19 cellular contexts compared by ENCODE assay signal in the genomic region with DNA sequence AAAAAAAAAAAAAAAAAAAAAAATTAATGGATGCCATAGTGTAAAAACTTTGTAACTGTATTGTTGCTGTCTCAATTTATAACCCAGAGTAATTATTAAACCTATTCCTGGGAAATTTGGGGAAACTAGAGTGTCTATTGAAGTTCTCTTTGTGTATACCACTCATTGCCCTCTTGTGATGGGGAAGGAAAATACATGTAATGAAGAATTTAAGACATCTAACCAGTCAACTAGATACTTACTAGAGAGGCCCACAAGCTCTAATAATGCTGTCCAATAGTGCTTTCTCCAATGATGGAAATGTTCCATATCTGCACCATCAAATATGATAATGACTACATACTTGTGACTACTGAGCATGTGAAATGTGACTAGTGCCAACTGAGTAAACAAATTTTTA.
DNase-seq lines count a peak whose midpoint lies in the region; ATAC-seq, FAIRE-seq and TF ChIP-seq lines count a peak whose summit lies in the region.
"Had no signal": no experiment of that assay in that cellular context is flagged by ENCODE, and none has a peak within 500 bp of the region (broad histone marks: within the 10 kb centered on the region; RNA-seq: fewer than 3 reads in every experiment).

No MANE protein-coding gene starts in this region.

- TF ChIP-seq CTCF in BE2C (IDR thresholded peaks at IDR 0.05; ENCODE audit: low read depth, low read length) (peak; percentile 22; the same call in 1 of the 2 replicates), K562 (IDR thresholded peaks at IDR 0.05 in 2 of 3, conservative IDR thresholded peaks at IDR 0.05 in 1 of 3; ENCODE audit: insufficient read depth in 2 of 3, low read depth in 1 of 3, low read length in 3 of 3) (no peak), stomach (IDR thresholded peaks at IDR 0.05) (no peak)

- TF ChIP-seq RAD21 in K562 (CRISPR knock-in tag; conservative IDR thresholded peaks at IDR 0.05 in 1 of 2, IDR thresholded peaks at IDR 0.05 in 1 of 2) = 0 out of 4 replicates have a peak, but pooled peaks of 1 of the 2 experiments have one; percentile 22

- CTCF ChIA-PET in K562 (lab: Yijun Ruan, JAX; ENCODE audit: low intra/inter-chr PET ratio) = no interaction called here
- CTCF ChIA-PET in naive thymus-derived CD4-positive, alpha-beta T cell (lab: Charles Lee) = interaction anchor here (1.1 kb wide), 1 partner anchor 10 kb away, joined by 4 read pairs; no protein-coding TSS in a partner anchor

- POLR2A ChIA-PET in K562 (lab: Yijun Ruan, JAX) = no interaction called here
- POLR2A ChIA-PET in naive thymus-derived CD4-positive, alpha-beta T cell (lab: Charles Lee) = interaction anchor here (0.6 kb wide), 1 partner anchor 245 kb away, joined by 3 read pairs; no protein-coding TSS in a partner anchor
- POLR2A ChIA-PET in naive thymus-derived CD8-positive, alpha-beta T cell (lab: Charles Lee) = no interaction called here

- H3K27ac ChIP-seq in K562 (ENCODE audit: extremely low read depth, low read depth, low read length) (no peak overlapping the region; the same call in 2 of the 3 replicates), stomach (no peak overlapping the region)
- H3K27ac ChIP-seq in naive thymus-derived CD4-positive, alpha-beta T cell (ENCODE audit: low read depth, low read length) = no peak overlapping the region
- H3K27ac ChIP-seq: left lung had no signal

- H3K9ac ChIP-seq in K562 (ENCODE audit: insufficient read depth in 1 of 2, low read depth in 2 of 2, low read length in 2 of 2) = no peak overlapping the region

- peaks cover 0 to 19% (median 0%) of the 10 kb centered on the region in 11 donors for H3K9me3 Mint-ChIP-seq in naive thymus-derived CD4-positive, alpha-beta T cell
- peaks cover 0 to 2% (median 0%) of the 10 kb centered on the region in 9 donors for H3K9me3 Mint-ChIP-seq in naive thymus-derived CD8-positive, alpha-beta T cell
- H3K9me3 Mint-ChIP-seq: GM23338 had no signal

- no peaks in the 10 kb centered on the region for H3K27me3 ChIP-seq in BE2C
- no peaks in the 10 kb centered on the region for H3K27me3 ChIP-seq in K562 (ENCODE audit: control insufficient read depth in 2 of 2, insufficient read depth in 2 of 2, low read length in 2 of 2)
- no peaks in the 10 kb centered on the region for H3K27me3 ChIP-seq in stomach
- H3K27me3 ChIP-seq in naive thymus-derived CD4-positive, alpha-beta T cell (ENCODE audit: control insufficient read depth in 2 of 2, insufficient read depth in 2 of 2, low read length in 2 of 2) = no peaks in the 10 kb centered on the region
- H3K27me3 ChIP-seq: left lung had no signal

- H3K79me2 ChIP-seq in K562 (ENCODE audit: control insufficient read depth, insufficient read depth, low read length) = no peaks in the 10 kb centered on the region

- peak overlapping the region in 1 of 9 donors; percentile 25 for H3K27ac Mint-ChIP-seq in naive thymus-derived CD4-positive, alpha-beta T cell
- H3K27ac Mint-ChIP-seq in naive thymus-derived CD8-positive, alpha-beta T cell = no peak overlapping the region
- H3K27ac Mint-ChIP-seq: activated naive CD4-positive, alpha-beta T cell treated with anti-CD3 and anti-CD28 coated beads, Interleukin-2, amount 10 ng/mL, durations not matched to agents 7 days and 5 days; GM23338 had no signal

- no peaks in the 10 kb centered on the region for H3K27me3 Mint-ChIP-seq in naive thymus-derived CD4-positive, alpha-beta T cell
- no peaks in the 10 kb centered on the region for H3K27me3 Mint-ChIP-seq in naive thymus-derived CD8-positive, alpha-beta T cell
- H3K27me3 Mint-ChIP-seq: activated naive CD4-positive, alpha-beta T cell treated with anti-CD3 and anti-CD28 coated beads, Interleukin-2, amount 10 ng/mL, durations not matched to agents 7 days and 5 days had no signal

- no peaks in the 10 kb centered on the region for H4K20me1 ChIP-seq in K562 (replicated peaks; ENCODE audit: control insufficient read depth, insufficient read depth, low read length)

- H3K9me1 ChIP-seq in K562 (ENCODE audit: control insufficient read depth, insufficient read depth, low read length) = no peaks in the 10 kb centered on the region

- no peak overlapping the region for H3K4me3 ChIP-seq in BE2C (ENCODE audit: low read depth, low read length)
- H3K4me3 ChIP-seq in K562 = no peak overlapping the region
- H3K4me3 ChIP-seq in stomach = no peak overlapping the region
- H3K4me3 ChIP-seq in naive thymus-derived CD4-positive, alpha-beta T cell (ENCODE audit: low read length) = no peak overlapping the region
- H3K4me3 ChIP-seq: GM23338, left lung had no signal

- DNase-seq in BE2C (no peak), HCEC 1CT (peak; percentile 8), NCI-H446 treated with DMSO at 0.1 percent for 48 hours (lab: John Stamatoyannopoulos, UW) (peak; percentile 81), K562 (ENCODE audit: extremely low read depth in 1 of 4, low spot score in 3 of 4) (no peak), stomach (no peak)
- no peak for DNase-seq in naive thymus-derived CD4-positive, alpha-beta T cell
- DNase-seq in naive thymus-derived CD8-positive, alpha-beta T cell = no peak
- DNase-seq: activated naive CD4-positive, alpha-beta T cell treated with anti-CD3 and anti-CD28 coated beads, Interleukin-2, amount 10 ng/mL, durations not matched to agents 7 days and 5 days; activated T-cell treated with anti-CD3 and anti-CD28 coated beads, Interleukin-2, amount 50 U/mL, for 48 hours; cerebellar nuclear complex; effector memory CD4-positive, alpha-beta T cell; EL; left lung; NCI-H1048; NCI-H2029 treated with DMSO at 0.1 percent for 48 hours; NCI-H510A treated with DMSO at 0.1 percent for 48 hours; SHP77 treated with DMSO at 0.1 percent for 48 hours had no signal

- H3K36me3 Mint-ChIP-seq in naive thymus-derived CD4-positive, alpha-beta T cell = peaks cover 0 to 40% (median 0%) of the 10 kb centered on the region in 5 donors
- H3K36me3 Mint-ChIP-seq in naive thymus-derived CD8-positive, alpha-beta T cell = no peaks in the 10 kb centered on the region

- no TSS peak for BruUV-seq in K562 (replicated peaks; lab: Mats Ljungman, UMichigan)

- no peak for FAIRE-seq in K562 (lab: Jason Lieb, UNC)
- FAIRE-seq: astrocyte had no signal

- no peak overlapping the region for H3K4me2 ChIP-seq in K562 (ENCODE audit: insufficient read depth, low read length)
- H3K4me2 ChIP-seq: GM23338 had no signal

- H3K36me3 ChIP-seq in BE2C (no peaks in the 10 kb centered on the region), K562 (ENCODE audit: control insufficient read depth, insufficient read depth, low read length) (no peaks in the 10 kb centered on the region), stomach (no peaks in the 10 kb centered on the region)
- H3K36me3 ChIP-seq in naive thymus-derived CD4-positive, alpha-beta T cell (ENCODE audit: control insufficient read depth in 2 of 3, insufficient read depth in 3 of 3, low read length in 3 of 3) = no peaks in the 10 kb centered on the region
- H3K36me3 ChIP-seq: left lung had no signal

- peak; percentile 44; the same call in 2 of the 3 replicates for ATAC-seq in K562
- ATAC-seq in naive thymus-derived CD4-positive, alpha-beta T cell = no peak
- no peak for ATAC-seq in naive thymus-derived CD8-positive, alpha-beta T cell
- ATAC-seq: GM23338, left lung had no signal

- intact Hi-C loops in K562 (cut with micrococcal nuclease) = loop anchor here (5.0 kb wide), 2 partner anchors 81 to 166 kb away; no protein-coding TSS in a partner anchor
- intact Hi-C loops in stomach (cut with DNase I; ENCODE audit: low total_unique reads) = no loop called here
- intact Hi-C loops in naive thymus-derived CD4-positive, alpha-beta T cell (cut with micrococcal nuclease) = no loop called here

- no peak overlapping the region for H3K4me3 Mint-ChIP-seq in naive thymus-derived CD4-positive, alpha-beta T cell
- no peak overlapping the region for H3K4me3 Mint-ChIP-seq in naive thymus-derived CD8-positive, alpha-beta T cell
- H3K4me3 Mint-ChIP-seq: activated naive CD4-positive, alpha-beta T cell treated with anti-CD3 and anti-CD28 coated beads, Interleukin-2, amount 10 ng/mL, durations not matched to agents 7 days and 5 days; GM23338 had no signal

- H2AFZ ChIP-seq in K562 (ENCODE audit: low read depth, low read length) = no peak overlapping the region
- H2AFZ ChIP-seq: GM23338 had no signal

- peaks cover 2 to 51% (median 25%) of the 10 kb centered on the region in 7 donors for H3K4me1 Mint-ChIP-seq in naive thymus-derived CD4-positive, alpha-beta T cell
- peaks cover 6 to 20% (median 11%) of the 10 kb centered on the region in 4 donors for H3K4me1 Mint-ChIP-seq in naive thymus-derived CD8-positive, alpha-beta T cell

- H3K4me1 ChIP-seq in BE2C = peaks cover 44% of the 10 kb centered on the region
- H3K4me1 ChIP-seq in K562 (replicated peaks in 1 of 2; ENCODE audit: control insufficient read depth in 2 of 2, insufficient read depth in 2 of 2, low read length in 2 of 2) = peaks cover 3 to 24% of the 10 kb centered on the region in 2 experiments; a peak in 4 of 5 replicates
- H3K4me1 ChIP-seq in stomach = no peaks in the 10 kb centered on the region
- peaks cover 0 to 6% of the 10 kb centered on the region in 2 donors for H3K4me1 ChIP-seq in naive thymus-derived CD4-positive, alpha-beta T cell (ENCODE audit: control insufficient read depth in 2 of 2, insufficient read depth in 2 of 2, low read length in 2 of 2)

- H3K9me3 ChIP-seq in BE2C (no peaks in the 10 kb centered on the region; the same call in 1 of the 2 replicates), K562 (replicated peaks; ENCODE audit: control insufficient read depth, insufficient read depth, low read depth, low read length) (no peaks in the 10 kb centered on the region; the same call in 1 of the 2 replicates), stomach (no peaks in the 10 kb centered on the region)
- H3K9me3 ChIP-seq in naive thymus-derived CD4-positive, alpha-beta T cell (ENCODE audit: control insufficient read depth in 2 of 3, low read length in 3 of 3) = no peaks in the 10 kb centered on the region
- H3K9me3 ChIP-seq: left lung had no signal

- TF ChIP-seq EP300 in K562 (IDR thresholded peaks at IDR 0.05; ENCODE audit: low read length) = no peak
- no peak for TF ChIP-seq EP300 in stomach (IDR thresholded peaks at IDR 0.05)

- TF ChIP-seq POLR2A in K562 (conservative IDR thresholded peaks at IDR 0.05) (no peak), stomach (IDR thresholded peaks at IDR 0.05) (no peak)

- in situ Hi-C loops in K562 (cut with MboI) = no loop called here

TF ChIP-seq in K562, 482 proteins besides CTCF, POLR2A, EP300 and RAD21:
- TF ChIP-seq, protein P1, sequence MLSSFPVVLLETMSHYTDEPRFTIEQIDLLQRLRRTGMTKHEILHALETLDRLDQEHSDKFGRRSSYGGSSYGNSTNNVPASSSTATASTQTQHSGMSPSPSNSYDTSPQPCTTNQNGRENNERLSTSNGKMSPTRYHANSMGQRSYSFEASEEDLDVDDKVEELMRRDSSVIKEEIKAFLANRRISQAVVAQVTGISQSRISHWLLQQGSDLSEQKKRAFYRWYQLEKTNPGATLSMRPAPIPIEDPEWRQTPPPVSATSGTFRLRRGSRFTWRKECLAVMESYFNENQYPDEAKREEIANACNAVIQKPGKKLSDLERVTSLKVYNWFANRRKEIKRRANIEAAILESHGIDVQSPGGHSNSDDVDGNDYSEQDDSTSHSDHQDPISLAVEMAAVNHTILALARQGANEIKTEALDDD (IDR thresholded peaks at IDR 0.05) = peak; percentile 45; the same call in 1 of the 2 replicates
- TF ChIP-seq THRAP3 (IDR thresholded peaks at IDR 0.05; ENCODE audit: borderline replicate concordance) = no peak

Comparison
In these comparisons a context has a peak if more than half of its experiments do, and no peak if none do; other contexts are left out.
1. DNase-seq: peak in HCEC 1CT (single experiment) and NCI-H446 treated with DMSO at 0.1 percent for 48 hours (single experiment); none in BE2C (single experiment), K562 (0 of 4), stomach (single experiment), naive thymus-derived CD4-positive, alpha-beta T cell (0 of 9) and naive thymus-derived CD8-positive, alpha-beta T cell (0 of 10).